Comparison of ENCODE assay signal across 8 cellular contexts in the genomic region with DNA sequence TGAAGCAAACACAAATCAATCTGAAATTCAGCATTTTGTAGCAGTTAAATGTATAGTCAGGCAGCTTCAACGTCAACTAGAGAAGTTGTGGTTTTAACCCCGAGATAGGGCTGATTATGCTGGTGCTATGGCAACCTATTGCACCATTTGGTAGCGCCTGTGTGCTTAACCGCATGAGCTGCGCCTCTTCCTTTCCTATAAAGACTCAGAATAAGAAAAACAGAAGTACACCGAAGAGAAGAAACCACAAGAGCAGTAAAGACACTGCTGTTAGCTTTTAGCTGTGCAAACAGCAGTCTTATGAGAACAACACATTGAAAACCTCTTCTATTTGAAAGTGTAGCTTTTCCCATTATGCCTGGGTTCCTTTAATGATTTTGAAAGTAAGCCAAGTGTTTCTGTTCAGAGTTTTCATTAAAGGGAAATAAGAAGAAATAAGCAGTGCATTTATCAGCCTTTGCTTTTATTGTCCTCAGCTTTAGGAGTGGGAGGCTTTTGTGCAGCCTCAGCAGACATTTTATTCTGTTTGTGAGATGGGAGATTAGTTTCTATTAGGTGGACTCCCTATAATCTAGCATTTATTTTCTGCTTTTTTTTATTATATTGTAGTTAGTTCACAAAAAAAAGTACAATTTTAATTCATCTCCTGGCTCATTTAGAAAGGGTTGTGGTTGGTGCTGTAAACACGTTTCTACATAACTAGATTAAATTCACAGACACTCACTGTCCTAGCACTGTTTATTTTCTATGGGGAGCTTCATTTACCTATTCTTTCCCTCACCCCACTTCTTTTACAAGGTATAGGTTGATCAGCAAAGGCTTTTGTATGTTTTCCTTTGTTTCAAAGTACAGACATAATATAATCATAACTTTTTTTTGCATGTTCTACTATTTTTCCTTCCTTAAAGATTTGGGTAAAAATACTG. TPM values are rescaled to one million over a fixed set of nuclear protein-coding genes. Genes with fewer than 3 reads are reported as not detected.
DNase-seq lines count a peak whose midpoint lies in the region; ATAC-seq and TF ChIP-seq lines count a peak whose summit lies in the region.

No MANE protein-coding gene starts in this region.

- no peaks in the 10 kb centered on the region for H3K9me2 ChIP-seq in neural cell (ENCODE audit: insufficient read depth, low read length)

- H3K9me3 Mint-ChIP-seq in activated CD8-positive, alpha-beta T cell treated with anti-CD3 and anti-CD28 coated beads, Interleukin-2, amount 10 ng/mL, durations not matched to agents 7 days and 5 days (ENCODE audit: insufficient read depth): no peaks in the 10 kb centered on the region

- H3K4me3 Mint-ChIP-seq in activated CD8-positive, alpha-beta T cell treated with anti-CD3 and anti-CD28 coated beads, Interleukin-2, amount 10 ng/mL, durations not matched to agents 7 days and 5 days: peak overlapping the region; percentile 74

- H3K27ac ChIP-seq in neural cell (ENCODE audit: low read length): peak overlapping the region; percentile 61
- peak overlapping the region in 4 of 5 donors; percentile 23 to 77 (median 60) for H3K27ac ChIP-seq in stomach

- H3K4me1 ChIP-seq in stomach: peaks cover 0 to 24% (median 10%) of the 10 kb centered on the region in 4 donors

- peak overlapping the region; percentile 21 for H2AFZ ChIP-seq in neural cell (ENCODE audit: low read depth, low read length)

- no peaks in the 10 kb centered on the region for H3K36me3 ChIP-seq in neural cell (ENCODE audit: insufficient read depth, low read length)
- H3K36me3 ChIP-seq in stomach: no peaks in the 10 kb centered on the region

- H3K4me1 Mint-ChIP-seq in activated CD8-positive, alpha-beta T cell treated with anti-CD3 and anti-CD28 coated beads, Interleukin-2, amount 10 ng/mL, durations not matched to agents 7 days and 5 days (ENCODE audit: low read depth): peaks cover 84% of the 10 kb centered on the region

- WGBS in stomach, 5 donors: 8 to 15% (median 13%) methylated on average over 7 of the region's 7 CpGs

- no peaks in the 10 kb centered on the region for H3K9me3 ChIP-seq in neural cell (ENCODE audit: low read length)
- H3K9me3 ChIP-seq in stomach: no peaks in the 10 kb centered on the region

- H3F3A ChIP-seq in neural cell (ENCODE audit: insufficient read depth, low read length, poor library complexity, severe bottlenecking): peaks cover 3% of the 10 kb centered on the region

- POLR2A ChIA-PET in activated CD8-positive, alpha-beta T cell treated with anti-CD3 and anti-CD28 coated beads, Interleukin-2, amount 10 ng/mL, durations not matched to agents 7 days and 5 days (lab: Charles Lee): interaction anchor here (0.6 to 4.1 kb wide), 23 partner anchors 8 to 254 kb away, joined by 3 to 52 read pairs (median 5); a partner anchor contains a TSS

- H3K9ac ChIP-seq in neural cell (ENCODE audit: low read length): peak overlapping the region; percentile 18

- peak; percentile 99 for DNase-seq in AML-193 (lab: John Stamatoyannopoulos, UW)
- DNase-seq in NCI-H748 treated with DMSO at 0.1 percent for 48 hours (lab: John Stamatoyannopoulos, UW): peak; percentile 17
- peak; percentile 94 for DNase-seq in activated CD8-positive, alpha-beta T cell treated with anti-CD3 and anti-CD28 coated beads, Interleukin-2, amount 10 ng/mL, durations not matched to agents 7 days and 5 days
- peak; percentile 81 for DNase-seq in epithelial cell of esophagus (ENCODE audit: low read depth)
- DNase-seq in stomach: peak; percentile 58

- peaks cover 61% of the 10 kb centered on the region for H3K36me3 Mint-ChIP-seq in activated CD8-positive, alpha-beta T cell treated with anti-CD3 and anti-CD28 coated beads, Interleukin-2, amount 10 ng/mL, durations not matched to agents 7 days and 5 days (ENCODE audit: low read depth)

- peak; percentile 35 for TF ChIP-seq RAD21 in neural cell (conservative IDR thresholded peaks at IDR 0.05)

- H3K4me2 ChIP-seq in neural cell (ENCODE audit: low read length): peak overlapping the region; percentile 16

- TF ChIP-seq EP300 in neural cell (conservative IDR thresholded peaks at IDR 0.05; ENCODE audit: poor library complexity, severe bottlenecking) (peak; percentile 49), stomach (IDR thresholded peaks at IDR 0.05) (no peak)

- H3K27me3 ChIP-seq in neural cell (ENCODE audit: insufficient read depth, low read depth, low read length) (no peaks in the 10 kb centered on the region), stomach (no peaks in the 10 kb centered on the region)

- ATAC-seq in GM19035 (IDR thresholded peaks at IDR 0.05; ENCODE audit: unreplicated experiment): peak; percentile 93
- peak; percentile 97 for ATAC-seq in HG03159 (IDR thresholded peaks at IDR 0.05; ENCODE audit: unreplicated experiment)
- peak; percentile 76 for ATAC-seq in activated CD8-positive, alpha-beta T cell treated with anti-CD3 and anti-CD28 coated beads, Interleukin-2, amount 10 ng/mL, durations not matched to agents 7 days and 5 days

- H3K4me3 ChIP-seq in epithelial cell of esophagus (ENCODE audit: low read length) (peak overlapping the region; percentile 11), neural cell (ENCODE audit: low read length) (peak overlapping the region; percentile 51), stomach (no peak overlapping the region)

- no peaks in the 10 kb centered on the region for H4K20me1 ChIP-seq in neural cell (ENCODE audit: insufficient read depth)

- H3K27me3 Mint-ChIP-seq in activated CD8-positive, alpha-beta T cell treated with anti-CD3 and anti-CD28 coated beads, Interleukin-2, amount 10 ng/mL, durations not matched to agents 7 days and 5 days (ENCODE audit: low read depth): no peaks in the 10 kb centered on the region

- CTCF ChIA-PET in activated CD8-positive, alpha-beta T cell treated with anti-CD3 and anti-CD28 coated beads, Interleukin-2, amount 10 ng/mL, durations not matched to agents 7 days and 5 days (lab: Charles Lee): interaction anchor here (0.7 to 6.0 kb wide), 19 partner anchors 8 to 255 kb away, joined by 3 to 46 read pairs (median 4); a partner anchor contains a TSS

- TF ChIP-seq CTCF in epithelial cell of esophagus (IDR thresholded peaks at IDR 0.05; ENCODE audit: insufficient read depth, low read depth, low read length, missing control alignments): no peak
- TF ChIP-seq CTCF in neural cell (IDR thresholded peaks at IDR 0.05; ENCODE audit: poor library complexity, severe bottlenecking): no peak
- no peak for TF ChIP-seq CTCF in stomach (IDR thresholded peaks at IDR 0.05)

- intact Hi-C loops in stomach (cut with DNase I; ENCODE audit: low total_unique reads): no loop called here

- no peaks in the 10 kb centered on the region for H3K79me2 ChIP-seq in neural cell (replicated peaks; ENCODE audit: insufficient read depth, low read length)

- no peak for TF ChIP-seq POLR2A in stomach (IDR thresholded peaks at IDR 0.05)

- peak overlapping the region; percentile 96 for H3K27ac Mint-ChIP-seq in activated CD8-positive, alpha-beta T cell treated with anti-CD3 and anti-CD28 coated beads, Interleukin-2, amount 10 ng/mL, durations not matched to agents 7 days and 5 days

TF ChIP-seq in neural cell, 6 proteins besides CTCF, POLR2A, EP300 and RAD21:
- peak; percentile 47 for TF ChIP-seq SMC3 (conservative IDR thresholded peaks at IDR 0.05; ENCODE audit: poor library complexity)
- peak; percentile 53 for TF ChIP-seq MXI1 (conservative IDR thresholded peaks at IDR 0.05; ENCODE audit: poor library complexity, severe bottlenecking)
- TF ChIP-seq POLR2AphosphoS5 (IDR thresholded peaks at IDR 0.05): no peak
- no peak for TF ChIP-seq EZH2 (IDR thresholded peaks at IDR 0.05; ENCODE audit: borderline replicate concordance, insufficient read depth, low read length, poor library complexity, severe bottlenecking)
- no peak for TF ChIP-seq TAF1 (IDR thresholded peaks at IDR 0.05; ENCODE audit: low read depth)
- TF ChIP-seq, protein P1, sequence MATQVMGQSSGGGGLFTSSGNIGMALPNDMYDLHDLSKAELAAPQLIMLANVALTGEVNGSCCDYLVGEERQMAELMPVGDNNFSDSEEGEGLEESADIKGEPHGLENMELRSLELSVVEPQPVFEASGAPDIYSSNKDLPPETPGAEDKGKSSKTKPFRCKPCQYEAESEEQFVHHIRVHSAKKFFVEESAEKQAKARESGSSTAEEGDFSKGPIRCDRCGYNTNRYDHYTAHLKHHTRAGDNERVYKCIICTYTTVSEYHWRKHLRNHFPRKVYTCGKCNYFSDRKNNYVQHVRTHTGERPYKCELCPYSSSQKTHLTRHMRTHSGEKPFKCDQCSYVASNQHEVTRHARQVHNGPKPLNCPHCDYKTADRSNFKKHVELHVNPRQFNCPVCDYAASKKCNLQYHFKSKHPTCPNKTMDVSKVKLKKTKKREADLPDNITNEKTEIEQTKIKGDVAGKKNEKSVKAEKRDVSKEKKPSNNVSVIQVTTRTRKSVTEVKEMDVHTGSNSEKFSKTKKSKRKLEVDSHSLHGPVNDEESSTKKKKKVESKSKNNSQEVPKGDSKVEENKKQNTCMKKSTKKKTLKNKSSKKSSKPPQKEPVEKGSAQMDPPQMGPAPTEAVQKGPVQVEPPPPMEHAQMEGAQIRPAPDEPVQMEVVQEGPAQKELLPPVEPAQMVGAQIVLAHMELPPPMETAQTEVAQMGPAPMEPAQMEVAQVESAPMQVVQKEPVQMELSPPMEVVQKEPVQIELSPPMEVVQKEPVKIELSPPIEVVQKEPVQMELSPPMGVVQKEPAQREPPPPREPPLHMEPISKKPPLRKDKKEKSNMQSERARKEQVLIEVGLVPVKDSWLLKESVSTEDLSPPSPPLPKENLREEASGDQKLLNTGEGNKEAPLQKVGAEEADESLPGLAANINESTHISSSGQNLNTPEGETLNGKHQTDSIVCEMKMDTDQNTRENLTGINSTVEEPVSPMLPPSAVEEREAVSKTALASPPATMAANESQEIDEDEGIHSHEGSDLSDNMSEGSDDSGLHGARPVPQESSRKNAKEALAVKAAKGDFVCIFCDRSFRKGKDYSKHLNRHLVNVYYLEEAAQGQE (IDR thresholded peaks at IDR 0.05; ENCODE audit: borderline replicate concordance): no peak

RNA-seq across cellular contexts. Expression of a gene that starts 43.3 kb away (rescaled TPM):
- 100 to 1,000 TPM; 604 to 619 TPM for total RNA-seq in activated CD8-positive, alpha-beta T cell treated with anti-CD3 and anti-CD28 coated beads, Interleukin-2, amount 10 ng/mL, durations not matched to agents 7 days and 5 days
- polyA plus RNA-seq in neural cell: 0.12 TPM in 1 of 2 replicates, not detected in the other
- polyA minus RNA-seq in neural cell: 0.12 TPM in 1 of 2 replicates, not detected in the other
- 10 to 100 TPM in 4 of 5 donors, under 1 TPM in 1; 0.58 to 50.9 (median 25.4) TPM for total RNA-seq in stomach
- polyA plus RNA-seq in stomach: 1 to 10 TPM; 2.8 to 5.3 (median 3.0) TPM

Comparison
In these comparisons a context has a peak if more than half of its experiments do, and no peak if none do; other contexts are left out.
1. DNase-seq: peak in every context shown above with its lines; median percentile 99 in AML-193; 94 in activated CD8-positive, alpha-beta T cell treated with anti-CD3 and anti-CD28 coated beads, Interleukin-2, amount 10 ng/mL, durations not matched to agents 7 days and 5 days; 81 in epithelial cell of esophagus; 58 in stomach; 17 in NCI-H748 treated with DMSO at 0.1 percent for 48 hours.
2. H3K4me3 ChIP-seq: peak in epithelial cell of esophagus (single experiment) and neural cell (single experiment); none in stomach (0 of 4).
3. RNA of a gene that starts 43.3 kb away (total RNA-seq): 604 to 619 TPM in activated CD8-positive, alpha-beta T cell treated with anti-CD3 and anti-CD28 coated beads, Interleukin-2, amount 10 ng/mL, durations not matched to agents 7 days and 5 days; 0.58 to 50.9 TPM in stomach; every median in the first group is over 10 times any median in the second.
4. Peak in every context shown above with its lines, with median percentiles within 50 percentile points of each other: ATAC-seq.